20 cellular contexts compared by ENCODE assay signal in genomic region chr17:10019941-10020403, GRCh38.
A peak's percentile ranks its signal among the peaks of the same experiment; 100 is the strongest.
DNase-seq lines count a peak whose midpoint lies in the region; ATAC-seq, FAIRE-seq and TF ChIP-seq lines count a peak whose summit lies in the region.
"Had no signal": no experiment of that assay in that cellular context is flagged by ENCODE, and none has a peak within 500 bp of the region (broad histone marks: within the 10 kb centered on the region; RNA-seq: fewer than 3 reads in every experiment).

No MANE protein-coding gene starts in this region.

- POLR2A ChIA-PET in A549 (lab: Yijun Ruan, JAX): no interaction called here
- POLR2A ChIA-PET in GM12878 (lab: Charles Lee): no interaction called here
- POLR2A ChIA-PET in naive thymus-derived CD4-positive, alpha-beta T cell (lab: Charles Lee): no interaction called here

- BruUV-seq in GM12878 (replicated peaks; lab: Mats Ljungman, UMichigan): no TSS peak

- no peak overlapping the region for H2AFZ ChIP-seq in GM12878 (ENCODE audit: control insufficient read depth, low read depth, low read length)

- no peaks in the 10 kb centered on the region for H3K4me1 ChIP-seq in A549
- peaks cover 5% of the 10 kb centered on the region for H3K4me1 ChIP-seq in GM12878 (ENCODE audit: control insufficient read depth, insufficient read depth, low read length)
- no peaks in the 10 kb centered on the region for H3K4me1 ChIP-seq in naive thymus-derived CD4-positive, alpha-beta T cell (ENCODE audit: control insufficient read depth in 2 of 2, insufficient read depth in 2 of 2, low read length in 2 of 2)
- H3K4me1 ChIP-seq: gastrocnemius medialis had no signal

- 54% methylated on average over 8 of the region's 8 CpGs for WGBS in A549 (ENCODE audit: missing lambda C conversion rate)
- WGBS in GM12878 (ENCODE audit: insufficient coverage, insufficient replicate concordance, low lambda C conversion rate, missing lambda C conversion rate): 61% methylated on average over 8 of the region's 8 CpGs

- FAIRE-seq in A549 (lab: Jason Lieb, UNC): no peak
- FAIRE-seq in GM12878 (lab: Jason Lieb, UNC): no peak
- FAIRE-seq: A204.1, endothelial cell of umbilical vein, TTC549 had no signal

- H3K36me3 Mint-ChIP-seq in naive thymus-derived CD4-positive, alpha-beta T cell: no peaks in the 10 kb centered on the region
- no peaks in the 10 kb centered on the region for H3K36me3 Mint-ChIP-seq in activated naive CD4-positive, alpha-beta T cell treated with anti-CD3 and anti-CD28 coated beads, Interleukin-2, amount 50 U/mL, for 72 hours
- H3K36me3 Mint-ChIP-seq: CD8-positive, alpha-beta memory T cell; IgD-negative memory B cell had no signal

- CTCF ChIA-PET in A549 (lab: Yijun Ruan, JAX) (interaction anchor here (0.8 kb wide), 1 partner anchor 597 kb away, joined by 3 read pairs; no protein-coding TSS in a partner anchor), GM12878 (lab: Yijun Ruan, JAX) (no interaction called here)
- CTCF ChIA-PET in naive thymus-derived CD4-positive, alpha-beta T cell (lab: Charles Lee): no interaction called here

- no peak overlapping the region for H3K4me3 ChIP-seq in A549
- H3K4me3 ChIP-seq in GM12878: no peak overlapping the region
- H3K4me3 ChIP-seq in naive thymus-derived CD4-positive, alpha-beta T cell (ENCODE audit: low read length): no peak overlapping the region
- H3K4me3 ChIP-seq: gastrocnemius medialis had no signal

- H4K20me1 ChIP-seq in GM12878 (ENCODE audit: control insufficient read depth, insufficient read depth): no peaks in the 10 kb centered on the region

- H3K9me3 Mint-ChIP-seq in naive thymus-derived CD4-positive, alpha-beta T cell: no peaks in the 10 kb centered on the region
- H3K9me3 Mint-ChIP-seq in activated naive CD4-positive, alpha-beta T cell treated with anti-CD3 and anti-CD28 coated beads, Interleukin-2, amount 50 U/mL, for 72 hours: no peaks in the 10 kb centered on the region
- H3K9me3 Mint-ChIP-seq: activated T-cell treated with anti-CD3 and anti-CD28 coated beads, Interleukin-2, amount 50 U/mL, for 4 hours; CD8-positive, alpha-beta memory T cell had no signal

- H3K9me3 ChIP-seq in A549: no peaks in the 10 kb centered on the region
- no peaks in the 10 kb centered on the region for H3K9me3 ChIP-seq in GM12878 (replicated peaks; ENCODE audit: control insufficient read depth, insufficient read depth, low read length)
- H3K9me3 ChIP-seq in naive thymus-derived CD4-positive, alpha-beta T cell (ENCODE audit: control insufficient read depth in 2 of 3, low read length in 3 of 3): no peaks in the 10 kb centered on the region
- H3K9me3 ChIP-seq: gastrocnemius medialis had no signal

- H3K9ac ChIP-seq in GM12878 (ENCODE audit: control insufficient read depth, insufficient read depth, low read length): no peak overlapping the region

- H3K4me2 ChIP-seq in A549 (no peak overlapping the region), GM12878 (ENCODE audit: control insufficient read depth, insufficient read depth) (no peak overlapping the region)

- H3K27ac ChIP-seq in A549 (no peak overlapping the region), GM12878 (ENCODE audit: control insufficient read depth, insufficient read depth) (no peak overlapping the region)
- no peak overlapping the region for H3K27ac ChIP-seq in naive thymus-derived CD4-positive, alpha-beta T cell (ENCODE audit: low read depth, low read length)
- H3K27ac ChIP-seq: gastrocnemius medialis had no signal

- peaks cover 0 to 9% (median 0%) of the 10 kb centered on the region in 7 donors for H3K4me1 Mint-ChIP-seq in naive thymus-derived CD4-positive, alpha-beta T cell

- H3K27me3 ChIP-seq in GM12878 (replicated peaks in 1 of 2; ENCODE audit: control insufficient read depth in 2 of 2, insufficient read depth in 2 of 2, low read length in 1 of 2): no peaks in the 10 kb centered on the region
- H3K27me3 ChIP-seq in naive thymus-derived CD4-positive, alpha-beta T cell (ENCODE audit: control insufficient read depth in 2 of 2, insufficient read depth in 2 of 2, low read length in 2 of 2): no peaks in the 10 kb centered on the region

- no peak for TF ChIP-seq POLR2A in A549 (IDR thresholded peaks at IDR 0.05; ENCODE audit: low read length)
- TF ChIP-seq POLR2A in GM12878 (IDR thresholded peaks at IDR 0.05; ENCODE audit: low read depth, low read length): no peak

- H3K27me3 Mint-ChIP-seq in naive thymus-derived CD4-positive, alpha-beta T cell: peaks cover 0 to 12% (median 0%) of the 10 kb centered on the region in 5 donors

- ATAC-seq in A549: no peak
- ATAC-seq in GM12878: no peak
- ATAC-seq in naive thymus-derived CD4-positive, alpha-beta T cell: peak; percentile 25
- ATAC-seq in GM18511 (IDR thresholded peaks at IDR 0.05; ENCODE audit: unreplicated experiment): no peak
- ATAC-seq in activated naive CD4-positive, alpha-beta T cell treated with anti-CD3 and anti-CD28 coated beads, Interleukin-2, amount 50 U/mL, for 72 hours: no peak
- ATAC-seq: activated T-cell treated with anti-CD3 and anti-CD28 coated beads, Interleukin-2, amount 50 U/mL, for 4 hours; gastrocnemius medialis had no signal

- no peaks in the 10 kb centered on the region for H3K36me3 ChIP-seq in GM12878 (ENCODE audit: control insufficient read depth in 2 of 2, insufficient read depth in 2 of 2, low read length in 1 of 2)
- no peaks in the 10 kb centered on the region for H3K36me3 ChIP-seq in naive thymus-derived CD4-positive, alpha-beta T cell (ENCODE audit: control insufficient read depth in 2 of 3, insufficient read depth in 3 of 3, low read length in 3 of 3)
- H3K36me3 ChIP-seq: gastrocnemius medialis had no signal

- H3K4me3 Mint-ChIP-seq in naive thymus-derived CD4-positive, alpha-beta T cell: no peak overlapping the region
- H3K4me3 Mint-ChIP-seq: activated T-cell treated with anti-CD3 and anti-CD28 coated beads, Interleukin-2, amount 50 U/mL, for 4 hours; CD8-positive, alpha-beta memory T cell had no signal

- TF ChIP-seq EP300 in A549 (IDR thresholded peaks at IDR 0.05) (no peak), GM12878 (IDR thresholded peaks at IDR 0.05; ENCODE audit: borderline replicate concordance in 1 of 2, control insufficient read depth in 1 of 2, low read depth in 2 of 2, low read length in 2 of 2) (no peak)

- RAD21 ChIA-PET in GM12878 (lab: Charles Lee; ENCODE audit: unreplicated experiment): no interaction called here

- no peaks in the 10 kb centered on the region for H3K79me2 ChIP-seq in GM12878 (ENCODE audit: control insufficient read depth, insufficient read depth, low read length)

- SMC1A ChIA-PET in GM12878 (lab: Charles Lee; ENCODE audit: uncharacterized antibody, unreplicated experiment): interaction anchor here (1.4 kb wide), 1 partner anchor 24 kb away, joined by 3 read pairs; no protein-coding TSS in a partner anchor

- TF ChIP-seq CTCF in A549 (IDR thresholded peaks at IDR 0.05): no peak
- no peak for TF ChIP-seq CTCF in GM12878 (IDR thresholded peaks at IDR 0.05 in 2 of 3, conservative IDR thresholded peaks at IDR 0.05 in 1 of 3; ENCODE audit: control insufficient read depth in 2 of 3, extremely low read depth in 1 of 3, insufficient read depth in 1 of 3, low read depth in 3 of 3, low read length in 3 of 3)

- no peak for TF ChIP-seq RAD21 in A549 (conservative IDR thresholded peaks at IDR 0.05 in 1 of 2, IDR thresholded peaks at IDR 0.05 in 1 of 2)
- no peak for TF ChIP-seq RAD21 in GM12878 (IDR thresholded peaks at IDR 0.05; ENCODE audit: insufficient read depth, low read depth, low read length)

- H3K27ac Mint-ChIP-seq in naive thymus-derived CD4-positive, alpha-beta T cell: no peak overlapping the region
- no peak overlapping the region for H3K27ac Mint-ChIP-seq in activated naive CD4-positive, alpha-beta T cell treated with anti-CD3 and anti-CD28 coated beads, Interleukin-2, amount 50 U/mL, for 72 hours
- H3K27ac Mint-ChIP-seq: IgD-negative memory B cell had no signal

- intact Hi-C loops in GM12878 (cut with micrococcal nuclease; ENCODE audit: unreplicated experiment): no loop called here
- intact Hi-C loops in naive thymus-derived CD4-positive, alpha-beta T cell (cut with micrococcal nuclease): no loop called here

- in situ Hi-C loops in KBM-7 (cut with MboI; ENCODE audit: low pct_unique_long_range_greater_than_20kb, low sequenced_read_pairs) (no loop called here), GM12878 (cut with MboI) (no loop called here)

- DNase-seq in A549 (ENCODE audit: low read depth in 1 of 2, low spot score in 1 of 2): no peak
- peak; percentile 58 for DNase-seq in KBM-7
- no peak for DNase-seq in GM12878 (ENCODE audit: low read depth, low spot score)
- DNase-seq in naive thymus-derived CD4-positive, alpha-beta T cell: no peak
- DNase-seq in T-helper 2 cell: no peak
- DNase-seq in NCI-H524 (lab: John Stamatoyannopoulos, UW): no peak
- DNase-seq in activated naive CD4-positive, alpha-beta T cell treated with anti-CD3 and anti-CD28 coated beads, Interleukin-2, amount 50 U/mL, for 72 hours (ENCODE audit: low spot score in 2 of 2): no peak
- DNase-seq: activated CD4-positive, alpha-beta T cell treated with anti-CD3 and anti-CD28 coated beads, Interleukin-2, amount 50 U/mL, for 48 hours; activated T-cell treated with anti-CD3 and anti-CD28 coated beads, Interleukin-2, amount 50 U/mL, for 4 hours; CD8-positive, alpha-beta memory T cell; gastrocnemius medialis; HCEC 1CT; mammary epithelial cell; NCI-H1417 treated with DMSO at 0.1 percent for 48 hours; NCI-H2227 treated with DMSO at 0.1 percent for 48 hours had no signal

TF ChIP-seq in A549, 52 proteins besides CTCF, POLR2A, EP300 and RAD21 (continues in another document):
- TF ChIP-seq RCOR1 (IDR thresholded peaks at IDR 0.05; ENCODE audit: low read depth, low read length) (no peak), ATOH8 (CRISPR knock-in tag; IDR thresholded peaks at IDR 0.05; ENCODE audit: low read depth) (no peak), MAFK (IDR thresholded peaks at IDR 0.05; ENCODE audit: partially characterized antibody) (peak; percentile 41)

TF ChIP-seq in GM12878, 131 proteins besides CTCF, POLR2A, EP300 and RAD21:
- TF ChIP-seq ZNF24 (IDR thresholded peaks at IDR 0.05) (no peak), USF1 (IDR thresholded peaks at IDR 0.05; ENCODE audit: borderline replicate concordance, extremely low read length, insufficient read depth, low read depth, low read length) (peak; percentile 18), USF2 (IDR thresholded peaks at IDR 0.05; ENCODE audit: borderline replicate concordance, low read depth, low read length) (no peak)
